Comparison of ENCODE assay signal across 12 cellular contexts in genomic region chr2:88027709-88028389, GRCh38. TPM values are rescaled to one million over a fixed set of nuclear protein-coding genes. Genes with fewer than 3 reads are reported as not detected.
A peak's percentile ranks its signal among the peaks of the same experiment; 100 is the strongest.
DNase-seq lines count a peak whose midpoint lies in the region; ATAC-seq lines count a peak whose summit lies in the region.
"Had no signal": no experiment of that assay in that cellular context is flagged by ENCODE, and none has a peak within 500 bp of the region (broad histone marks: within the 10 kb centered on the region; RNA-seq: fewer than 3 reads in every experiment).

No MANE protein-coding gene starts in this region.

- H3K9ac ChIP-seq in BLaER1 treated with 17β-estradiol and CSF1 and Interleukin-3, amounts not matched to agents 10 nM and 100 nM, result peak overlapping the region in 7 of 11 experiments; percentile 2 to 59 (median 24); a peak in 10 of 22 replicates
- no peak overlapping the region for H3K9ac ChIP-seq in neuronal stem cell (ENCODE audit: low read depth, low read length, poor library complexity)

- no peak overlapping the region for H2BK12ac ChIP-seq in neuronal stem cell (ENCODE audit: low read length)

- H3K4me1 ChIP-seq in BLaER1 treated with 17β-estradiol and CSF1 and Interleukin-3, amounts not matched to agents 10 nM and 100 nM, result peaks cover 0 to 44% (median 13%) of the 10 kb centered on the region in 10 experiments; a peak in 16 of 20 replicates
- H3K4me1 ChIP-seq in neuronal stem cell (ENCODE audit: control insufficient read depth in 2 of 2, insufficient read depth in 1 of 2, low read depth in 1 of 2, low read length in 2 of 2), result no peaks in the 10 kb centered on the region
- H3K4me1 ChIP-seq: colonic mucosa, right atrium auricular region had no signal

- peaks cover 37% of the 10 kb centered on the region for H3K36me3 Mint-ChIP-seq in central memory CD8-positive, alpha-beta T cell (ENCODE audit: insufficient read depth)

- no peak overlapping the region for H3K23ac ChIP-seq in neuronal stem cell (ENCODE audit: low read depth, low read length, poor library complexity)

- peaks cover 46 to 89% (median 69%) of the 10 kb centered on the region in 11 experiments for H3K36me3 ChIP-seq in BLaER1 treated with 17β-estradiol and CSF1 and Interleukin-3, amounts not matched to agents 10 nM and 100 nM
- peaks cover 3 to 64% of the 10 kb centered on the region in 2 donors for H3K36me3 ChIP-seq in neuronal stem cell (replicated peaks in 1 of 2; ENCODE audit: control insufficient read depth in 2 of 2, insufficient read depth in 2 of 2, low read length in 2 of 2)
- H3K36me3 ChIP-seq: colonic mucosa had no signal

- WGBS in neuronal stem cell (ENCODE audit: extremely low coverage in 2 of 2, insufficient read length in 2 of 2, insufficient replicate concordance in 1 of 2), 2 donors, result no CpG with 5 or more reads among the region's 10 CpGs

- H3K4me1 Mint-ChIP-seq in central memory CD8-positive, alpha-beta T cell, result no peaks in the 10 kb centered on the region

- no peak overlapping the region for H3K14ac ChIP-seq in neuronal stem cell (ENCODE audit: low read length)

- H2BK15ac ChIP-seq in neuronal stem cell (ENCODE audit: low read length), result no peak overlapping the region

- H3K4ac ChIP-seq in neuronal stem cell (ENCODE audit: low read length), result no peak overlapping the region

- H3K4me2 ChIP-seq in BLaER1 treated with 17β-estradiol and CSF1 and Interleukin-3, amounts not matched to agents 10 nM and 100 nM, result peak overlapping the region; percentile 0 to 84 (median 31); a peak in 16 of 22 replicates
- no peak overlapping the region for H3K4me2 ChIP-seq in neuronal stem cell (ENCODE audit: insufficient read depth, low read length, poor library complexity, severe bottlenecking)

- no peaks in the 10 kb centered on the region for H3K79me1 ChIP-seq in neuronal stem cell (ENCODE audit: low read depth, low read length)

- H4K8ac ChIP-seq in neuronal stem cell (ENCODE audit: low read depth, low read length), result no peak overlapping the region

- H3K9me3 ChIP-seq in BLaER1 treated with 17β-estradiol and CSF1 and Interleukin-3, amounts not matched to agents 10 nM and 100 nM (replicated peaks in 1 of 11), result no peaks in the 10 kb centered on the region
- no peaks in the 10 kb centered on the region for H3K9me3 ChIP-seq in neuronal stem cell (replicated peaks in 1 of 2; ENCODE audit: control insufficient read depth in 2 of 2, insufficient read depth in 1 of 2, low read depth in 1 of 2, low read length in 2 of 2)
- H3K9me3 ChIP-seq: colonic mucosa, right atrium auricular region had no signal

- H2AFZ ChIP-seq in neuronal stem cell (ENCODE audit: low read length), result no peak overlapping the region

- H2BK5ac ChIP-seq in neuronal stem cell (ENCODE audit: low read length), result no peak overlapping the region

- H2BK120ac ChIP-seq in neuronal stem cell (ENCODE audit: low read depth, low read length), result no peak overlapping the region

- H3K18ac ChIP-seq in neuronal stem cell (ENCODE audit: low read length), result no peak overlapping the region

- peak overlapping the region in 6 of 11 experiments; percentile 3 to 53 (median 38); a peak in 7 of 22 replicates for H3K27ac ChIP-seq in BLaER1 treated with 17β-estradiol and CSF1 and Interleukin-3, amounts not matched to agents 10 nM and 100 nM
- no peak overlapping the region for H3K27ac ChIP-seq in neuronal stem cell (replicated peaks; ENCODE audit: low read length)
- H3K27ac ChIP-seq: colonic mucosa, right atrium auricular region had no signal

- H4K91ac ChIP-seq in neuronal stem cell (ENCODE audit: low read depth, low read length, poor library complexity), result no peak overlapping the region

- peaks cover 0 to 11% (median 0%) of the 10 kb centered on the region in 11 experiments; a peak in 3 of 22 replicates for H4K20me1 ChIP-seq in BLaER1 treated with 17β-estradiol and CSF1 and Interleukin-3, amounts not matched to agents 10 nM and 100 nM

- peak overlapping the region; percentile 5 for H3K27ac Mint-ChIP-seq in central memory CD8-positive, alpha-beta T cell (ENCODE audit: low read depth)

- peak; percentile 62 for DNase-seq in NOMO-1 treated with DMSO at 0.1 percent for 48 hours (lab: John Stamatoyannopoulos, UW; ENCODE audit: unreplicated experiment)
- no peak for DNase-seq in central memory CD8-positive, alpha-beta T cell (ENCODE audit: low spot score in 2 of 2)
- no peak for DNase-seq in stimulated activated CD4-positive, alpha-beta T cell treated with anti-CD3 and anti-CD28 coated beads, Interleukin-12 subunit alpha, Interleukin-12 subunit beta, amount 100 ng/mL, for 4 hours
- DNase-seq in activated gamma-delta T cell (lab: John Stamatoyannopoulos, UW), result no peak
- no peak for DNase-seq in neuronal stem cell (ENCODE audit: low spot score)
- DNase-seq: colonic mucosa, foreskin melanocyte, NCI-H446 had no signal

- peak overlapping the region in 2 of 10 experiments; percentile 34 to 43; a peak in 5 of 20 replicates for H3K4me3 ChIP-seq in BLaER1 treated with 17β-estradiol and CSF1 and Interleukin-3, amounts not matched to agents 10 nM and 100 nM
- no peak overlapping the region for H3K4me3 ChIP-seq in neuronal stem cell (ENCODE audit: low read length in 2 of 2)
- H3K4me3 ChIP-seq: colonic mucosa, right atrium auricular region had no signal

- H3K9me3 Mint-ChIP-seq in central memory CD8-positive, alpha-beta T cell, result no peaks in the 10 kb centered on the region

- H3K4me3 Mint-ChIP-seq in central memory CD8-positive, alpha-beta T cell, result no peak overlapping the region

- peak; percentile 57 for ATAC-seq in GM19372 (IDR thresholded peaks at IDR 0.05; ENCODE audit: low read depth, unreplicated experiment)
- no peak for ATAC-seq in central memory CD8-positive, alpha-beta T cell (replicated peaks; ENCODE audit: extremely low read depth, poor library complexity, severe bottlenecking)
- no peak for ATAC-seq in HG03457 (IDR thresholded peaks at IDR 0.05; ENCODE audit: unreplicated experiment)

- H3K27me3 ChIP-seq in BLaER1 treated with 17β-estradiol and CSF1 and Interleukin-3, amounts not matched to agents 10 nM and 100 nM, result no peaks in the 10 kb centered on the region
- no peaks in the 10 kb centered on the region for H3K27me3 ChIP-seq in neuronal stem cell (ENCODE audit: control insufficient read depth in 3 of 3, insufficient read depth in 3 of 3, low read depth in 1 of 3, low read length in 3 of 3)
- H3K27me3 ChIP-seq: colonic mucosa, right atrium auricular region had no signal

- no peak overlapping the region for H2AK5ac ChIP-seq in neuronal stem cell (ENCODE audit: low read depth, low read length)

- H3K27me3 Mint-ChIP-seq in central memory CD8-positive, alpha-beta T cell, result no peaks in the 10 kb centered on the region

RNA-seq across cellular contexts. Expression of gene RNU2-63P, which starts 11.5 kb away (rescaled TPM):
- not detected for polyA plus RNA-seq in neuronal stem cell (2013, experiment 1 of 2)
- polyA plus RNA-seq in neuronal stem cell (2013, experiment 2 of 2), result not detected

RNA-seq across cellular contexts. Expression of gene KRCC1, which starts 27.7 kb away (rescaled TPM):
- 24.2 TPM for polyA plus RNA-seq in neuronal stem cell (2013, experiment 1 of 2)
- polyA plus RNA-seq in neuronal stem cell (2013, experiment 2 of 2), result 25.1 TPM

RNA-seq across cellular contexts. Expression of gene SMYD1, which starts 39.8 kb away (rescaled TPM):
- polyA plus RNA-seq in neuronal stem cell (2013, experiment 1 of 2), result 0.01 TPM
- polyA plus RNA-seq in neuronal stem cell (2013, experiment 2 of 2), result 0.03 TPM
